Comparison of ENCODE assay signal across 15 cellular contexts in the genomic region with DNA sequence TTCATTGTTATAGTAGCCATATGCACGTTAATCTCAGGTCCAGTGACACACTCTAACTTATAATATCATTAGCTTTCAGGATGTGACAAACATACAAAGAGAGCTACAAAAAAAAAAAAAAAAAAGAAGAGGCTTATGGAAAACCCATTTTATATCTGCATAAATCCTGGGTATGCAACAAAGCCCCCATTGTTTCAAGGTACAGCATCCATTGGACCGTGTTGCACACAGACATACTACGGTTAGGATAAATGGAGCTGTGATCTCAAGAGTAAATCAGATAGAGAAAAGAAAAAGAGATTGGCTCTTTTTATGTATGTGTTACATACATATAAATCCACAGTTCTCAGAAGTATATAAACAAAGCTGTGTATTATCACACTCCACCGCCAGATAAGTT.
A peak's percentile ranks its signal among the peaks of the same experiment; 100 is the strongest.
DNase-seq lines count a peak whose midpoint lies in the region; ATAC-seq and TF ChIP-seq lines count a peak whose summit lies in the region.
"Had no signal": no experiment of that assay in that cellular context is flagged by ENCODE, and none has a peak within 500 bp of the region (broad histone marks: within the 10 kb centered on the region; RNA-seq: fewer than 3 reads in every experiment).

No MANE protein-coding gene starts in this region.

- no peak overlapping the region for H3K4me3 Mint-ChIP-seq in type B pancreatic cell
- H3K4me3 Mint-ChIP-seq: CD4-positive, CD25-positive, alpha-beta regulatory T cell; CD8-positive, alpha-beta memory T cell had no signal

- H3K9me3 Mint-ChIP-seq in type B pancreatic cell = no peaks in the 10 kb centered on the region

- ATAC-seq in HG03025 (IDR thresholded peaks at IDR 0.05; ENCODE audit: low FRiP score, unreplicated experiment) (no peak), HG02884 (IDR thresholded peaks at IDR 0.05; ENCODE audit: unreplicated experiment) (no peak)

- TF ChIP-seq CTCF in type B pancreatic cell (conservative IDR thresholded peaks at IDR 0.05) = no peak

- H3K27me3 Mint-ChIP-seq in type B pancreatic cell = no peaks in the 10 kb centered on the region
- H3K27me3 Mint-ChIP-seq: CD4-positive, CD25-positive, alpha-beta regulatory T cell; CD8-positive, alpha-beta memory T cell had no signal

- DNase-seq in COLO829 (ENCODE audit: low spot score) = peak; percentile 40
- peak; percentile 93 to 98 for DNase-seq in NCI-H526 (lab: John Stamatoyannopoulos, UW)
- peak; percentile 56 for DNase-seq in foreskin melanocyte
- peak; percentile 8 for DNase-seq in midbrain (lab: John Stamatoyannopoulos, UW)
- no peak for DNase-seq in type B pancreatic cell (ENCODE audit: extremely low spot score, unreplicated experiment)
- no peak for DNase-seq in dedifferentiated amniotic fluid mesenchymal stem cell (ENCODE audit: extremely low spot score)
- DNase-seq: BE2C; C1 segment of cervical spinal cord; Caco-2; CD4-positive, CD25-positive, alpha-beta regulatory T cell; CD8-positive, alpha-beta memory T cell; GM23248; HCEC 1CT had no signal

- H3K27ac Mint-ChIP-seq in type B pancreatic cell = no peak overlapping the region
- H3K27ac Mint-ChIP-seq: CD4-positive, CD25-positive, alpha-beta regulatory T cell; CD8-positive, alpha-beta memory T cell had no signal

- peaks cover 11% of the 10 kb centered on the region for H3K4me1 Mint-ChIP-seq in type B pancreatic cell (ENCODE audit: unreplicated experiment)
- H3K4me1 Mint-ChIP-seq: CD4-positive, CD25-positive, alpha-beta regulatory T cell; CD8-positive, alpha-beta memory T cell had no signal

- H3K36me3 Mint-ChIP-seq in type B pancreatic cell = peaks cover 8% of the 10 kb centered on the region
- H3K36me3 Mint-ChIP-seq: CD4-positive, CD25-positive, alpha-beta regulatory T cell; CD8-positive, alpha-beta memory T cell had no signal

Comparison
In these comparisons a context has a peak if more than half of its experiments do, and no peak if none do; other contexts are left out.
1. DNase-seq: peak in COLO829 (single experiment), NCI-H526 (2 of 2), foreskin melanocyte (single experiment) and midbrain (single experiment); none in type B pancreatic cell (single experiment) and dedifferentiated amniotic fluid mesenchymal stem cell (single experiment).